Comparison of ENCODE assay signal across 8 cellular contexts in genomic region chr12:7018350-7019042, GRCh38. TPM values are rescaled to one million over a fixed set of nuclear protein-coding genes. Genes with fewer than 3 reads are reported as not detected.
DNase-seq lines count a peak whose midpoint lies in the region; ATAC-seq, FAIRE-seq and TF ChIP-seq lines count a peak whose summit lies in the region.

LPCAT3 (minus strand) TSS chr12:7018476; CDS start chr12:7018424, 52 bp downstream.

- ATAC-seq in GM18909 (IDR thresholded peaks at IDR 0.05; ENCODE audit: poor library complexity, unreplicated experiment) = peak; percentile 91
- peak; percentile 95 for ATAC-seq in HG03175 (IDR thresholded peaks at IDR 0.05; ENCODE audit: unreplicated experiment)

- H3K4me1 ChIP-seq in smooth muscle cell (ENCODE audit: low read depth) = peaks cover 9% of the 10 kb centered on the region

- H3K4me3 ChIP-seq in AG09309 (ENCODE audit: control insufficient read depth, low read depth, low read length) (peak within 1 kb of the TSS; percentile 82), WI38 (ENCODE audit: low read depth, low read length) (peak within 1 kb of the TSS; percentile 85), bronchial epithelial cell (ENCODE audit: low read depth, low read length) (peak within 1 kb of the TSS; percentile 89), smooth muscle cell (peak within 1 kb of the TSS; percentile 71)

- TF ChIP-seq CTCF in AG09309 (IDR thresholded peaks at IDR 0.05; ENCODE audit: control insufficient read depth, insufficient read depth, low read depth, low read length, missing control alignments) = peak; percentile 80
- peak; percentile 62 for TF ChIP-seq CTCF in WI38 (IDR thresholded peaks at IDR 0.05; ENCODE audit: low read depth, low read length)
- peak; percentile 92 for TF ChIP-seq CTCF in bronchial epithelial cell (IDR thresholded peaks at IDR 0.05; ENCODE audit: insufficient read depth, low read length, severe bottlenecking)
- peak; percentile 82 for TF ChIP-seq CTCF in smooth muscle cell (IDR thresholded peaks at IDR 0.05; ENCODE audit: borderline replicate concordance, insufficient read depth, poor library complexity, severe bottlenecking)

- no peaks in the 10 kb centered on the region for H3F3A ChIP-seq in smooth muscle cell (ENCODE audit: low read depth)

- no peak for FAIRE-seq in bronchial epithelial cell (lab: Jason Lieb, UNC)

- peak within 1 kb of the TSS; percentile 21 for H3K27ac ChIP-seq in smooth muscle cell (ENCODE audit: low read depth)

- H3K4me2 ChIP-seq in smooth muscle cell = peak within 1 kb of the TSS; percentile 90

- H3K9ac ChIP-seq in smooth muscle cell (ENCODE audit: low read depth) = peak within 1 kb of the TSS; percentile 22

- H3K79me2 ChIP-seq in smooth muscle cell (ENCODE audit: low read depth) = no peaks in the 10 kb centered on the region

- H3K27me3 ChIP-seq in bronchial epithelial cell (ENCODE audit: control insufficient read depth, insufficient read depth, low read length) (no peaks in the 10 kb centered on the region), smooth muscle cell (ENCODE audit: low read depth) (no peaks in the 10 kb centered on the region)

- DNase-seq in AG09309 (ENCODE audit: low read depth) (peak; percentile 59), NCI-H2227 treated with DMSO at 0.1 percent for 48 hours (lab: John Stamatoyannopoulos, UW) (peak; percentile 87), bronchial epithelial cell (ENCODE audit: low read depth) (peak; percentile 90), iPS-NIHi11 (ENCODE audit: low spot score) (peak; percentile 98), smooth muscle cell (lab: John Stamatoyannopoulos, UW; ENCODE audit: unreplicated experiment) (peak; percentile 94)

- H3K9me3 ChIP-seq in smooth muscle cell (replicated peaks; ENCODE audit: low read depth) = no peaks in the 10 kb centered on the region

- WGBS in smooth muscle cell (ENCODE audit: low lambda C conversion rate) = 1% methylated on average over 37 of the region's 77 CpGs

- no peaks in the 10 kb centered on the region for H3K36me3 ChIP-seq in bronchial epithelial cell (ENCODE audit: control insufficient read depth, insufficient read depth, low read length)
- H3K36me3 ChIP-seq in smooth muscle cell (ENCODE audit: low read depth) = no peaks in the 10 kb centered on the region

- no peaks in the 10 kb centered on the region for H4K20me1 ChIP-seq in smooth muscle cell (ENCODE audit: low read depth)

- H2AFZ ChIP-seq in smooth muscle cell (ENCODE audit: low read depth) = peak within 1 kb of the TSS; percentile 45

RNA-seq across cellular contexts. Expression of gene LPCAT3, which starts in this region (rescaled TPM):
- total RNA-seq in bronchial epithelial cell = 7.9 and 13.3 TPM in 2 replicates
- 16.9 and 28.3 TPM in 2 replicates for total RNA-seq in smooth muscle cell
- 34.3 and 35.9 TPM in 2 replicates for polyA plus RNA-seq in smooth muscle cell

Comparison
In these comparisons a context has a peak if more than half of its experiments do, and no peak if none do; other contexts are left out.
1. Peak in every context shown above with its lines: DNase-seq, ATAC-seq, H3K4me3 ChIP-seq and H3K27ac ChIP-seq.